In genomic region chr4:56387023-56388001, GRCh38 we compare ENCODE assay signal across 1 cellular context.
TF ChIP-seq lines count a peak whose summit lies in the region.

A gene with protein sequence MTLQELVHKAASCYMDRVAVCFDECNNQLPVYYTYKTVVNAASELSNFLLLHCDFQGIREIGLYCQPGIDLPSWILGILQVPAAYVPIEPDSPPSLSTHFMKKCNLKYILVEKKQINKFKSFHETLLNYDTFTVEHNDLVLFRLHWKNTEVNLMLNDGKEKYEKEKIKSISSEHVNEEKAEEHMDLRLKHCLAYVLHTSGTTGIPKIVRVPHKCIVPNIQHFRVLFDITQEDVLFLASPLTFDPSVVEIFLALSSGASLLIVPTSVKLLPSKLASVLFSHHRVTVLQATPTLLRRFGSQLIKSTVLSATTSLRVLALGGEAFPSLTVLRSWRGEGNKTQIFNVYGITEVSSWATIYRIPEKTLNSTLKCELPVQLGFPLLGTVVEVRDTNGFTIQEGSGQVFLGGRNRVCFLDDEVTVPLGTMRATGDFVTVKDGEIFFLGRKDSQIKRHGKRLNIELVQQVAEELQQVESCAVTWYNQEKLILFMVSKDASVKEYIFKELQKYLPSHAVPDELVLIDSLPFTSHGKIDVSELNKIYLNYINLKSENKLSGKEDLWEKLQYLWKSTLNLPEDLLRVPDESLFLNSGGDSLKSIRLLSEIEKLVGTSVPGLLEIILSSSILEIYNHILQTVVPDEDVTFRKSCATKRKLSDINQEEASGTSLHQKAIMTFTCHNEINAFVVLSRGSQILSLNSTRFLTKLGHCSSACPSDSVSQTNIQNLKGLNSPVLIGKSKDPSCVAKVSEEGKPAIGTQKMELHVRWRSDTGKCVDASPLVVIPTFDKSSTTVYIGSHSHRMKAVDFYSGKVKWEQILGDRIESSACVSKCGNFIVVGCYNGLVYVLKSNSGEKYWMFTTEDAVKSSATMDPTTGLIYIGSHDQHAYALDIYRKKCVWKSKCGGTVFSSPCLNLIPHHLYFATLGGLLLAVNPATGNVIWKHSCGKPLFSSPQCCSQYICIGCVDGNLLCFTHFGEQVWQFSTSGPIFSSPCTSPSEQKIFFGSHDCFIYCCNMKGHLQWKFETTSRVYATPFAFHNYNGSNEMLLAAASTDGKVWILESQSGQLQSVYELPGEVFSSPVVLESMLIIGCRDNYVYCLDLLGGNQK (minus strand): TSS chr4:56387491. CDS start chr4:56384299, 3,192 bp downstream.

TF ChIP-seq in K562, 482 proteins besides CTCF, POLR2A, EP300 and RAD21 (continued from another document and continues in another):
- TF ChIP-seq, protein P1, sequence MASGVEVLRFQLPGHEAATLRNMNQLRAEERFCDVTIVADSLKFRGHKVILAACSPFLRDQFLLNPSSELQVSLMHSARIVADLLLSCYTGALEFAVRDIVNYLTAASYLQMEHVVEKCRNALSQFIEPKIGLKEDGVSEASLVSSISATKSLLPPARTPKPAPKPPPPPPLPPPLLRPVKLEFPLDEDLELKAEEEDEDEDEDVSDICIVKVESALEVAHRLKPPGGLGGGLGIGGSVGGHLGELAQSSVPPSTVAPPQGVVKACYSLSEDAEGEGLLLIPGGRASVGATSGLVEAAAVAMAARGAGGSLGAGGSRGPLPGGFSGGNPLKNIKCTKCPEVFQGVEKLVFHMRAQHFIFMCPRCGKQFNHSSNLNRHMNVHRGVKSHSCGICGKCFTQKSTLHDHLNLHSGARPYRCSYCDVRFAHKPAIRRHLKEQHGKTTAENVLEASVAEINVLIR (CRISPR knock-in tag; IDR thresholded peaks at IDR 0.05): peak; percentile 99
- no peak for TF ChIP-seq ARHGAP35 (IDR thresholded peaks at IDR 0.05; ENCODE audit: partially characterized antibody)
- TF ChIP-seq TFAM (CRISPR knock-in tag; conservative IDR thresholded peaks at IDR 0.05): no peak
- TF ChIP-seq MCM3 (IDR thresholded peaks at IDR 0.05): no peak
- TF ChIP-seq, protein P2, sequence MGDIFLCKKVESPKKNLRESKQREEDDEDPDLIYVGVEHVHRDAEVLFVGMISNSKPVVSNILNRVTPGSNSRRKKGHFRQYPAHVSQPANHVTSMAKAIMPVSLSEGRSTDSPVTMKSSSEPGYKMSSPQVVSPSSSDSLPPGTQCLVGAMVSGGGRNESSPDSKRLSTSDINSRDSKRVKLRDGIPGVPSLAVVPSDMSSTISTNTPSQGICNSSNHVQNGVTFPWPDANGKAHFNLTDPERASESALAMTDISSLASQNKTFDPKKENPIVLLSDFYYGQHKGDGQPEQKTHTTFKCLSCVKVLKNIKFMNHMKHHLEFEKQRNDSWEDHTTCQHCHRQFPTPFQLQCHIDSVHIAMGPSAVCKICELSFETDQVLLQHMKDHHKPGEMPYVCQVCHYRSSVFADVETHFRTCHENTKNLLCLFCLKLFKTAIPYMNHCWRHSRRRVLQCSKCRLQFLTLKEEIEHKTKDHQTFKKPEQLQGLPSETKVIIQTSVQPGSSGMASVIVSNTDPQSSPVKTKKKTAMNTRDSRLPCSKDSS (IDR thresholded peaks at IDR 0.05; ENCODE audit: low read depth, partially characterized antibody): no peak
- TF ChIP-seq C11orf30 (IDR thresholded peaks at IDR 0.05; ENCODE audit: low read depth): peak; percentile 93
- TF ChIP-seq RUNX1 (IDR thresholded peaks at IDR 0.05; ENCODE audit: low read depth): peak; percentile 80
- no peak; the same call in 1 of the 2 replicates for TF ChIP-seq SMARCC2 (IDR thresholded peaks at IDR 0.05; ENCODE audit: low read depth)
- TF ChIP-seq RBM14 (IDR thresholded peaks at IDR 0.05; ENCODE audit: borderline replicate concordance, insufficient read depth, low read depth, low read length): no peak
- TF ChIP-seq, protein P3, sequence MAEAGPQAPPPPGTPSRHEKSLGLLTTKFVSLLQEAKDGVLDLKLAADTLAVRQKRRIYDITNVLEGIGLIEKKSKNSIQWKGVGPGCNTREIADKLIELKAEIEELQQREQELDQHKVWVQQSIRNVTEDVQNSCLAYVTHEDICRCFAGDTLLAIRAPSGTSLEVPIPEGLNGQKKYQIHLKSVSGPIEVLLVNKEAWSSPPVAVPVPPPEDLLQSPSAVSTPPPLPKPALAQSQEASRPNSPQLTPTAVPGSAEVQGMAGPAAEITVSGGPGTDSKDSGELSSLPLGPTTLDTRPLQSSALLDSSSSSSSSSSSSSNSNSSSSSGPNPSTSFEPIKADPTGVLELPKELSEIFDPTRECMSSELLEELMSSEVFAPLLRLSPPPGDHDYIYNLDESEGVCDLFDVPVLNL (CRISPR knock-in tag; IDR thresholded peaks at IDR 0.05; ENCODE audit: low read depth): peak; percentile 10; the same call in 1 of the 2 replicates
- no peak for TF ChIP-seq CAMTA2 (CRISPR knock-in tag; conservative IDR thresholded peaks at IDR 0.05)
- peak; percentile 69 for TF ChIP-seq HMGN3 (IDR thresholded peaks at IDR 0.05; ENCODE audit: borderline replicate concordance, extremely low read depth, insufficient read length, low read depth, low read length)
- no peak for TF ChIP-seq BCLAF1 (IDR thresholded peaks at IDR 0.05; ENCODE audit: borderline replicate concordance in 1 of 2, control insufficient read depth in 1 of 2, low read depth in 2 of 2, low read length in 1 of 2)
- TF ChIP-seq ZKSCAN3 (CRISPR knock-in tag; IDR thresholded peaks at IDR 0.05): no peak
- no peak for TF ChIP-seq CHD4 (IDR thresholded peaks at IDR 0.05; ENCODE audit: insufficient read depth, insufficient replicate concordance, low read depth, low read length, poor library complexity, severe bottlenecking)
- no peak for TF ChIP-seq THRA (IDR thresholded peaks at IDR 0.05)
- TF ChIP-seq ILK (tag; IDR thresholded peaks at IDR 0.05; ENCODE audit: borderline replicate concordance, low read depth): no peak
- TF ChIP-seq, protein P4, sequence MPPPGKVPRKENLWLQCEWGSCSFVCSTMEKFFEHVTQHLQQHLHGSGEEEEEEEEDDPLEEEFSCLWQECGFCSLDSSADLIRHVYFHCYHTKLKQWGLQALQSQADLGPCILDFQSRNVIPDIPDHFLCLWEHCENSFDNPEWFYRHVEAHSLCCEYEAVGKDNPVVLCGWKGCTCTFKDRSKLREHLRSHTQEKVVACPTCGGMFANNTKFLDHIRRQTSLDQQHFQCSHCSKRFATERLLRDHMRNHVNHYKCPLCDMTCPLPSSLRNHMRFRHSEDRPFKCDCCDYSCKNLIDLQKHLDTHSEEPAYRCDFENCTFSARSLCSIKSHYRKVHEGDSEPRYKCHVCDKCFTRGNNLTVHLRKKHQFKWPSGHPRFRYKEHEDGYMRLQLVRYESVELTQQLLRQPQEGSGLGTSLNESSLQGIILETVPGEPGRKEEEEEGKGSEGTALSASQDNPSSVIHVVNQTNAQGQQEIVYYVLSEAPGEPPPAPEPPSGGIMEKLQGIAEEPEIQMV (tag; conservative IDR thresholded peaks at IDR 0.05; ENCODE audit: low read depth): no peak
- peak; percentile 87 for TF ChIP-seq KDM5B (IDR thresholded peaks at IDR 0.05; ENCODE audit: insufficient replicate concordance, low read depth, low read length)
- TF ChIP-seq EWSR1 (IDR thresholded peaks at IDR 0.05; ENCODE audit: borderline replicate concordance, low read depth, partially characterized antibody): no peak
- no peak for TF ChIP-seq U2AF1 (optimal IDR thresholded peaks at IDR 0.05; ENCODE audit: low read depth, low read length)
- TF ChIP-seq, protein P5, sequence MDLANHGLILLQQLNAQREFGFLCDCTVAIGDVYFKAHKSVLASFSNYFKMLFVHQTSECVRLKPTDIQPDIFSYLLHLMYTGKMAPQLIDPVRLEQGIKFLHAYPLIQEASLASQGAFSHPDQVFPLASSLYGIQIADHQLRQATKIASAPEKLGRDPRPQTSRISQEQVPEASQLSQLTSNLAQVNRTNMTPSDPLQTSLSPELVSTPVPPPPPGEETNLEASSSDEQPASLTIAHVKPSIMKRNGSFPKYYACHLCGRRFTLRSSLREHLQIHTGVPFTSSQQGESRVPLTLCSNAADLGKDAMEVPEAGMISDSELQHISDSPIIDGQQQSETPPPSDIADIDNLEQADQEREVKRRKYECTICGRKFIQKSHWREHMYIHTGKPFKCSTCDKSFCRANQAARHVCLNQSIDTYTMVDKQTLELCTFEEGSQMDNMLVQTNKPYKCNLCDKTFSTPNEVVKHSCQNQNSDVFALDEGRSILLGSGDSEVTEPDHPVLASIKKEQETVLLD (IDR thresholded peaks at IDR 0.05): 0 out of 2 replicates have a peak, but pooled peaks have one; percentile 20
- no peak for TF ChIP-seq MYNN (IDR thresholded peaks at IDR 0.05)
- TF ChIP-seq MYNN (CRISPR knock-in tag; IDR thresholded peaks at IDR 0.05): no peak
- TF ChIP-seq DIDO1 (tag; IDR thresholded peaks at IDR 0.05; ENCODE audit: low read depth): peak; percentile 90
- TF ChIP-seq TBL1XR1 (IDR thresholded peaks at IDR 0.05; ENCODE audit: low read length in 2 of 2): peak in 1 of 2 experiments; percentile 99; a peak in 2 of 4 replicates
- no peak for TF ChIP-seq GTF2F1 (IDR thresholded peaks at IDR 0.05; ENCODE audit: low read depth, low read length)
- TF ChIP-seq JUND (IDR thresholded peaks at IDR 0.05; ENCODE audit: borderline replicate concordance, low read depth, low read length): peak; percentile 54
- TF ChIP-seq JUND (tag; IDR thresholded peaks at IDR 0.05; ENCODE audit: borderline replicate concordance, low read depth, low read length): peak; percentile 68; the same call in 2 of the 3 replicates
- no peak for TF ChIP-seq PHB2 (IDR thresholded peaks at IDR 0.05; ENCODE audit: low read depth)
- TF ChIP-seq NR2C2 (CRISPR knock-in tag; IDR thresholded peaks at IDR 0.05): peak; percentile 62; the same call in 1 of the 2 replicates
- TF ChIP-seq NR2C2 (tag; IDR thresholded peaks at IDR 0.05): peak; percentile 93
- no peak for TF ChIP-seq BCL6 (CRISPR knock-in tag; IDR thresholded peaks at IDR 0.05)
- TF ChIP-seq PBX2 (CRISPR knock-in tag; IDR thresholded peaks at IDR 0.05; ENCODE audit: low read depth): no peak
- TF ChIP-seq PBX2 (tag; conservative IDR thresholded peaks at IDR 0.05; ENCODE audit: low read depth): peak; percentile 70
- TF ChIP-seq, protein P6, sequence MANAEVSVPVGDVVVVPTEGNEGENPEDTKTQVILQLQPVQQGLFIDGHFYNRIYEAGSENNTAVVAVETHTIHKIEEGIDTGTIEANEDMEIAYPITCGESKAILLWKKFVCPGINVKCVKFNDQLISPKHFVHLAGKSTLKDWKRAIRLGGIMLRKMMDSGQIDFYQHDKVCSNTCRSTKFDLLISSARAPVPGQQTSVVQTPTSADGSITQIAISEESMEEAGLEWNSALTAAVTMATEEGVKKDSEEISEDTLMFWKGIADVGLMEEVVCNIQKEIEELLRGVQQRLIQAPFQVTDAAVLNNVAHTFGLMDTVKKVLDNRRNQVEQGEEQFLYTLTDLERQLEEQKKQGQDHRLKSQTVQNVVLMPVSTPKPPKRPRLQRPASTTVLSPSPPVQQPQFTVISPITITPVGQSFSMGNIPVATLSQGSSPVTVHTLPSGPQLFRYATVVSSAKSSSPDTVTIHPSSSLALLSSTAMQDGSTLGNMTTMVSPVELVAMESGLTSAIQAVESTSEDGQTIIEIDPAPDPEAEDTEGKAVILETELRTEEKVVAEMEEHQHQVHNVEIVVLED (CRISPR knock-in tag; IDR thresholded peaks at IDR 0.05): peak; percentile 62
- TF ChIP-seq ZNF707 (CRISPR knock-in tag; conservative IDR thresholded peaks at IDR 0.05): no peak
- no peak for TF ChIP-seq BRF1 (IDR thresholded peaks at IDR 0.05; ENCODE audit: borderline replicate concordance, extremely low read depth, insufficient read length)
- no peak for TF ChIP-seq JUNB (CRISPR knock-in tag; conservative IDR thresholded peaks at IDR 0.05)
- TF ChIP-seq NCOR1 (IDR thresholded peaks at IDR 0.05): peak; percentile 28; the same call in 1 of the 2 replicates
- TF ChIP-seq MTF1 (CRISPR knock-in tag; IDR thresholded peaks at IDR 0.05; ENCODE audit: borderline replicate concordance): no peak
